2 cellular contexts compared by ENCODE assay signal in the genomic region with DNA sequence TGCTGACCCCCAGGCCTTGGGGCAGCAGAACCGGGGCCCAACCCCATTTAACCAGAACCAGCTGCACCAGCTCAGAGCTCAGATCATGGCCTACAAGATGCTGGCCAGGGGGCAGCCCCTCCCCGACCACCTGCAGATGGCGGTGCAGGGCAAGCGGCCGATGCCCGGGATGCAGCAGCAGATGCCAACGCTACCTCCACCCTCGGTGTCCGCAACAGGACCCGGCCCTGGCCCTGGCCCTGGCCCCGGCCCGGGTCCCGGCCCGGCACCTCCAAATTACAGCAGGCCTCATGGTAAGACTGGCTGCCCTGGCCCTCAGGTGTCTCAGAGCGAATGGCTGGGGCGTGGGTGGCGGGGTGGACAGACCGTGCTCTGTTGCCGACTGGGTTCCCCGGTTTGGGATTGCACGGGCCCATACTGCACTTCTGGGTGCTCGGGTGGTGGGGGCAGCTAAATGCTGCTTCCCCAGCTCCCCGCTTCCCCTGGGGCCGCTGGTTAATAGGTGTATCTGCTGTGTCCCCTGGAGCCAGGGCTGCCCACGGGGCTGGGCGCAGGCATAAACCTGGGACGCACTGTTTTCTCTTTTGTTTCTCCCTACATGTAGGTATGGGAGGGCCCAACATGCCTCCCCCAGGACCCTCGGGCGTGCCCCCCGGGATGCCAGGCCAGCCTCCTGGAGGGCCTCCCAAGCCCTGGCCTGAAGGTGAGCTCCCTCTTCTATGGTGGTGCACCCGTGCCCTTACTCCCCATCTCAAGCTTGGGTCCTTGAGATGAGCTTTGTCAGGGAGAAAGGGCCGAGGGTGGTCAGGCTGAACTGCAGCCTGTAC.
TF ChIP-seq lines count a peak whose summit lies in the region.

No MANE protein-coding gene starts in this region.

TF ChIP-seq in IMR-90, 13 proteins besides CTCF, POLR2A, EP300 and RAD21:
- no peak for TF ChIP-seq SMC3 (IDR thresholded peaks at IDR 0.05; ENCODE audit: low read depth, low read length)
- no peak for TF ChIP-seq MXI1 (IDR thresholded peaks at IDR 0.05; ENCODE audit: borderline replicate concordance, low read depth, low read length)
- no peak for TF ChIP-seq RCOR1 (IDR thresholded peaks at IDR 0.05; ENCODE audit: insufficient replicate concordance, low read length)
- TF ChIP-seq CHD1 (IDR thresholded peaks at IDR 0.05; ENCODE audit: low read depth, low read length): no peak
- no peak for TF ChIP-seq MAZ (IDR thresholded peaks at IDR 0.05; ENCODE audit: borderline replicate concordance, low read depth, low read length)
- TF ChIP-seq, protein P1, sequence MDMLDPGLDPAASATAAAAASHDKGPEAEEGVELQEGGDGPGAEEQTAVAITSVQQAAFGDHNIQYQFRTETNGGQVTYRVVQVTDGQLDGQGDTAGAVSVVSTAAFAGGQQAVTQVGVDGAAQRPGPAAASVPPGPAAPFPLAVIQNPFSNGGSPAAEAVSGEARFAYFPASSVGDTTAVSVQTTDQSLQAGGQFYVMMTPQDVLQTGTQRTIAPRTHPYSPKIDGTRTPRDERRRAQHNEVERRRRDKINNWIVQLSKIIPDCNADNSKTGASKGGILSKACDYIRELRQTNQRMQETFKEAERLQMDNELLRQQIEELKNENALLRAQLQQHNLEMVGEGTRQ (IDR thresholded peaks at IDR 0.05; ENCODE audit: low read depth, low read length): no peak
- TF ChIP-seq CEBPB (IDR thresholded peaks at IDR 0.05; ENCODE audit: low read depth, low read length): no peak
- no peak for TF ChIP-seq MAFK (IDR thresholded peaks at IDR 0.05; ENCODE audit: low read depth, low read length)
- no peak for TF ChIP-seq BHLHE40 (IDR thresholded peaks at IDR 0.05; ENCODE audit: low read depth, low read length)
TF ChIP-seq in IMR-90: peak in this region for 0.

TF ChIP-seq in HepG2, 621 proteins besides CTCF, POLR2A, EP300 and RAD21:
- TF ChIP-seq TEAD3 (CRISPR knock-in tag; optimal IDR thresholded peaks at IDR 0.05; ENCODE audit: borderline replicate concordance) (no peak), ZNF33B (CRISPR knock-in tag; IDR thresholded peaks at IDR 0.05) (no peak), AGO2 (optimal IDR thresholded peaks at IDR 0.05; ENCODE audit: low read depth, low read length) (peak; percentile 8)
